In genomic region chr6:158647501-158647900, GRCh38 we compare ENCODE assay signal across 12 cellular contexts. TPM values are rescaled to one million over a fixed set of nuclear protein-coding genes. Genes with fewer than 3 reads are reported as not detected.
A peak's percentile ranks its signal among the peaks of the same experiment; 100 is the strongest.
DNase-seq lines count a peak whose midpoint lies in the region; ATAC-seq, FAIRE-seq and TF ChIP-seq lines count a peak whose summit lies in the region.
"Had no signal": no experiment of that assay in that cellular context is flagged by ENCODE, and none has a peak within 500 bp of the region (broad histone marks: within the 10 kb centered on the region; RNA-seq: fewer than 3 reads in every experiment).

No MANE protein-coding gene starts in this region.

- 50% methylated on average over 4 of the region's 4 CpGs for WGBS in HepG2 (ENCODE audit: low lambda C conversion rate)

- no peak for TF ChIP-seq POLR2A in HepG2 (IDR thresholded peaks at IDR 0.05; ENCODE audit: insufficient read depth in 1 of 2, low read depth in 2 of 2, low read length in 2 of 2)

- no peak for TF ChIP-seq CTCF in left ventricle myocardium inferior (IDR thresholded peaks at IDR 0.05; ENCODE audit: borderline replicate concordance)
- no peak for TF ChIP-seq CTCF in HepG2 (CRISPR knock-in tag; IDR thresholded peaks at IDR 0.05)

- H3K9me3 ChIP-seq in left ventricle myocardium inferior (replicated peaks) (no peaks in the 10 kb centered on the region), HepG2 (ENCODE audit: low read length) (no peaks in the 10 kb centered on the region)
- H3K9me3 ChIP-seq: HAP-1 had no signal

- H2AFZ ChIP-seq in HepG2 (ENCODE audit: low read length) = no peak overlapping the region

- peaks cover 13% of the 10 kb centered on the region for H3K79me2 ChIP-seq in HepG2 (ENCODE audit: insufficient read depth, low read length)

- intact Hi-C loops in left ventricle myocardium inferior (cut with micrococcal nuclease) = no loop called here
- intact Hi-C loops in Right ventricle myocardium inferior (cut with DNase I) = no loop called here
- intact Hi-C loops in HepG2 (cut with micrococcal nuclease; ENCODE audit: unreplicated experiment) = loop anchor here (10.0 kb wide), 1 partner anchor 1117 kb away; the partner anchor contains the start of gene ACAT2

- peak overlapping the region; percentile 78 for H3K27ac ChIP-seq in left ventricle myocardium inferior (replicated peaks)
- peak overlapping the region; percentile 93 for H3K27ac ChIP-seq in epithelial cell of prostate
- no peak overlapping the region for H3K27ac ChIP-seq in HepG2 (ENCODE audit: extremely low read length, insufficient read depth, low read length)

- no peaks in the 10 kb centered on the region for H4K20me1 ChIP-seq in HepG2 (ENCODE audit: insufficient read depth, low read length)

- ATAC-seq in Right ventricle myocardium inferior (no peak), HepG2 (no peak)
- ATAC-seq: left cardiac atrium had no signal

- H3K4me1 ChIP-seq in left ventricle myocardium inferior (peaks cover 49% of the 10 kb centered on the region), HepG2 (ENCODE audit: insufficient read depth, low read length) (peaks cover 23% of the 10 kb centered on the region)

- CTCF ChIA-PET in HepG2 (lab: Yijun Ruan, JAX; ENCODE audit: low intra/inter-chr PET ratio, low total read pairs) = no interaction called here

- POLR2A ChIA-PET in HepG2 (lab: Yijun Ruan, JAX) = interaction anchor here (0.6 kb wide), 1 partner anchor 434 kb away, joined by 3 read pairs; no protein-coding TSS in a partner anchor

- BruUV-seq in HepG2 (replicated peaks; lab: Mats Ljungman, UMichigan) = no TSS peak

- no peak overlapping the region for H3K4me2 ChIP-seq in HepG2 (ENCODE audit: low read depth, low read length)

- no peak for DNase-seq in left ventricle myocardium inferior
- no peak for DNase-seq in Right ventricle myocardium inferior (ENCODE audit: missing footprints)
- peak; percentile 72 for DNase-seq in NCI-H69 (lab: John Stamatoyannopoulos, UW)
- no peak for DNase-seq in epithelial cell of prostate (ENCODE audit: low read depth, low spot score)
- no peak for DNase-seq in NCI-H524 treated with DMSO at 0.1 percent for 48 hours (lab: John Stamatoyannopoulos, UW)
- no peak for DNase-seq in HepG2 (ENCODE audit: low spot score)
- no peak for DNase-seq in medulla oblongata (ENCODE audit: extremely low spot score)
- DNase-seq: left cardiac atrium, NCI-H2227 treated with DMSO at 0.1 percent for 48 hours had no signal

- H3K36me3 ChIP-seq in left ventricle myocardium inferior (no peaks in the 10 kb centered on the region), HepG2 (replicated peaks in 1 of 2; ENCODE audit: control insufficient read depth in 1 of 2, insufficient read depth in 2 of 2, low read length in 2 of 2) (no peaks in the 10 kb centered on the region)
- H3K36me3 ChIP-seq: HAP-1 had no signal

- FAIRE-seq in HepG2 (lab: Jason Lieb, UNC) = no peak
- FAIRE-seq: bronchial epithelial cell, endometrium had no signal

- TF ChIP-seq RAD21 in HepG2 (CRISPR knock-in tag; IDR thresholded peaks at IDR 0.05) = no peak

- H3K4me3 ChIP-seq in left ventricle myocardium inferior (no peak overlapping the region), HepG2 (replicated peaks in 1 of 3; ENCODE audit: insufficient read depth in 1 of 3, low read depth in 2 of 3, low read length in 3 of 3) (no peak overlapping the region)
- H3K4me3 ChIP-seq: HAP-1 had no signal

- TF ChIP-seq EP300 in HepG2 (IDR thresholded peaks at IDR 0.05; ENCODE audit: low read depth in 2 of 2, low read length in 2 of 2) (no peak), HepG2 (CRISPR knock-in tag; IDR thresholded peaks at IDR 0.05; ENCODE audit: borderline replicate concordance) (no peak)

- no peak overlapping the region for H3K9ac ChIP-seq in HepG2 (ENCODE audit: insufficient read depth, low read depth, low read length)

- H3K27me3 ChIP-seq in left ventricle myocardium inferior (ENCODE audit: low read depth) = no peaks in the 10 kb centered on the region
- H3K27me3 ChIP-seq in HepG2 (ENCODE audit: control insufficient read depth in 1 of 2, insufficient read depth in 2 of 2, low read length in 2 of 2) = peaks cover 2 to 24% of the 10 kb centered on the region in 2 experiments; a peak in 3 of 5 replicates

- in situ Hi-C loops in HepG2 (cut with HindIII; ENCODE audit: extremely low pct_ligation_motif_present, low pct_unique_long_range_greater_than_20kb) = no loop called here

TF ChIP-seq in HepG2, 621 proteins besides CTCF, POLR2A, EP300 and RAD21 (continues in another document):
- TF ChIP-seq SAFB2 (CRISPR knock-in tag; IDR thresholded peaks at IDR 0.05; ENCODE audit: borderline replicate concordance, low read depth) (no peak), ARNT2 (CRISPR knock-in tag; IDR thresholded peaks at IDR 0.05; ENCODE audit: low read depth) (no peak), SKI (IDR thresholded peaks at IDR 0.05; ENCODE audit: partially characterized antibody) (no peak), SIN3A (IDR thresholded peaks at IDR 0.05; ENCODE audit: borderline replicate concordance, low read depth, low read length) (no peak), ZKSCAN5 (CRISPR knock-in tag; IDR thresholded peaks at IDR 0.05) (no peak), UBTF (CRISPR knock-in tag; IDR thresholded peaks at IDR 0.05) (no peak)

RNA-seq across cellular contexts. Expression of gene SYTL3, which starts 2.4 kb away (rescaled TPM):
- total RNA-seq in left ventricle myocardium inferior (11.2 TPM), Right ventricle myocardium inferior (10.8 TPM), HepG2 (2016; rRNA removed; fragmentation: Illumina TruSeq; extraction: Trizol) (0.11 and 0.17 TPM in 2 replicates)
- 0.20 and 0.26 TPM in 2 replicates for total RNA-seq in HepG2 (2016; cell fraction: cytosol; rRNA removed; fragmentation: Illumina TruSeq; extraction: Trizol; ENCODE audit: low read depth)
- 0.19 and 0.25 TPM in 2 replicates for total RNA-seq in HepG2 (2016; cell fraction: insoluble cytoplasmic fraction; rRNA removed; fragmentation: Illumina TruSeq; extraction: Trizol)
- total RNA-seq in HepG2 (2016; cell fraction: membrane; rRNA removed; fragmentation: Illumina TruSeq; extraction: Trizol) = 0.14 and 0.15 TPM in 2 replicates
- 0.37 and 0.50 TPM in 2 replicates for total RNA-seq in HepG2 (2016; cell fraction: nucleus; rRNA removed; fragmentation: Illumina TruSeq; extraction: Trizol)
- polyA plus RNA-seq in HepG2 (2011; rRNA removed) = 0.21 and 0.28 TPM in 2 replicates
- polyA plus RNA-seq in HepG2 (2011; cell fraction: cytosol; rRNA removed) = 0.12 and 0.15 TPM in 2 replicates
- polyA plus RNA-seq in HepG2 (2011; cell fraction: nucleus; rRNA removed) = 0.59 and 0.64 TPM in 2 replicates
- polyA plus RNA-seq in HepG2 (2012) = 0.21 and 0.44 TPM in 2 replicates
- 0.16 and 0.17 TPM in 2 replicates for polyA plus RNA-seq in HepG2 (2016; cell fraction: cytosol; fragmentation: Illumina TruSeq; extraction: Trizol; ENCODE audit: low read depth)
- polyA plus RNA-seq in HepG2 (2016; cell fraction: insoluble cytoplasmic fraction; fragmentation: Illumina TruSeq; extraction: Trizol; ENCODE audit: low read depth) = 0.10 and 0.34 TPM in 2 replicates
- polyA plus RNA-seq in HepG2 (2016; cell fraction: membrane; fragmentation: Illumina TruSeq; extraction: Trizol; ENCODE audit: low read depth) = 0.07 and 0.15 TPM in 2 replicates
- polyA plus RNA-seq in HepG2 (2016; cell fraction: nucleus; fragmentation: Illumina TruSeq; extraction: Trizol; ENCODE audit: insufficient read depth, low read depth) = 0.22 and 0.72 TPM in 2 replicates
- 0.28 TPM in 1 of 2 replicates, not detected in the other for polyA minus RNA-seq in HepG2 (2011; rRNA and poly(A)+ RNA removed; ENCODE audit: low replicate concordance)
- not detected in 2 replicates for polyA minus RNA-seq in HepG2 (2011; cell fraction: cytosol; rRNA and poly(A)+ RNA removed)
- polyA minus RNA-seq in HepG2 (2011; cell fraction: nucleus; rRNA and poly(A)+ RNA removed) = 0.64 and 0.87 TPM in 2 replicates

RNA-seq across cellular contexts. Expression of gene DYNLT1, which starts 3.0 kb away (rescaled TPM):
- 126 TPM for total RNA-seq in left ventricle myocardium inferior
- 145 TPM for total RNA-seq in Right ventricle myocardium inferior
- 108 and 144 TPM in 2 replicates for total RNA-seq in HepG2 (2016; rRNA removed; fragmentation: Illumina TruSeq; extraction: Trizol)
- total RNA-seq in HepG2 (2016; cell fraction: cytosol; rRNA removed; fragmentation: Illumina TruSeq; extraction: Trizol; ENCODE audit: low read depth) = 61.3 and 63.2 TPM in 2 replicates
- total RNA-seq in HepG2 (2016; cell fraction: insoluble cytoplasmic fraction; rRNA removed; fragmentation: Illumina TruSeq; extraction: Trizol) = 106 and 153 TPM in 2 replicates
- total RNA-seq in HepG2 (2016; cell fraction: membrane; rRNA removed; fragmentation: Illumina TruSeq; extraction: Trizol) = 66.8 and 68.4 TPM in 2 replicates
- total RNA-seq in HepG2 (2016; cell fraction: nucleus; rRNA removed; fragmentation: Illumina TruSeq; extraction: Trizol) = 46.1 and 46.5 TPM in 2 replicates
- 152 and 171 TPM in 2 replicates for polyA plus RNA-seq in HepG2 (2011; rRNA removed)
- 96.9 and 144 TPM in 2 replicates for polyA plus RNA-seq in HepG2 (2011; cell fraction: cytosol; rRNA removed)
- 55.7 and 80.2 TPM in 2 replicates for polyA plus RNA-seq in HepG2 (2011; cell fraction: nucleus; rRNA removed)
- 121 and 122 TPM in 2 replicates for polyA plus RNA-seq in HepG2 (2012)
- 51.0 and 56.6 TPM in 2 replicates for polyA plus RNA-seq in HepG2 (2016; cell fraction: cytosol; fragmentation: Illumina TruSeq; extraction: Trizol; ENCODE audit: low read depth)
- polyA plus RNA-seq in HepG2 (2016; cell fraction: insoluble cytoplasmic fraction; fragmentation: Illumina TruSeq; extraction: Trizol; ENCODE audit: low read depth) = 155 and 168 TPM in 2 replicates
- 61.5 and 63.6 TPM in 2 replicates for polyA plus RNA-seq in HepG2 (2016; cell fraction: membrane; fragmentation: Illumina TruSeq; extraction: Trizol; ENCODE audit: low read depth)
- 102 and 103 TPM in 2 replicates for polyA plus RNA-seq in HepG2 (2016; cell fraction: nucleus; fragmentation: Illumina TruSeq; extraction: Trizol; ENCODE audit: insufficient read depth, low read depth)
- polyA minus RNA-seq in HepG2 (2011; rRNA and poly(A)+ RNA removed; ENCODE audit: low replicate concordance) = 81.1 TPM in 2 replicates
- polyA minus RNA-seq in HepG2 (2011; cell fraction: cytosol; rRNA and poly(A)+ RNA removed) = 19.5 and 25.9 TPM in 2 replicates
- polyA minus RNA-seq in HepG2 (2011; cell fraction: nucleus; rRNA and poly(A)+ RNA removed) = 19.4 and 32.6 TPM in 2 replicates
